19 cellular contexts compared by ENCODE assay signal in the genomic region with DNA sequence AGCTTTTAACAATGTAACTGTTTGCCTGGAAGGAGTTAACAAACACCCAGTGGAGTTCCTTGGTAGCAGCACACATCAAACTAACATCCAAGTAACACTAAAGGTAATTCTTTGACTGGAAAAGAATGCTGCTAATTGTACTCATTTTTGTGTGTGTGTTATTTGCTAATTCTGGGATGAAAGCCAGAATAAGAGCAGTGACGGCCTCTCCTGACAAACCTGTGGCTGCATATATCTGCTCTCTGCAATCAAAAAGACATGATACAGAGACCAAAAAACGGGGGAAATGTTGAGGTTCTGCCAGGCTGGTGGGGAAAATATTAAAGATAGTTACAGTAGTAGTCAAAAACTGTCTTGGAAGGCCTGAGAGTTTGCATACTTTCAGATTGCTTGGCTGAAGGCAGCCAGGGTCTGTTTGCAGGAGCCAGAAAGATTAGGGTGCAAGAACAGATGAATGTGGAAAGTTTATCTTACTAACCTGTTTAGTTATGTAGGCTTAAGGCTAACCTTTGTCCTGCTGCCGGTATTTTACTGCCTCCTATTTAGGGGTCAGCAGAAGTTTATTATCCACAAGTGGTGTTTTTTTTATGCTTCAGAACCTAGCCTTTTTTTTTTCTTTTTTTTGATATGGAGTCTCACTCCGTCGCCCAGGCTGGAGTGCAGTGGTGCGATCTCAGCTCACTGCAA.
DNase-seq lines count a peak whose midpoint lies in the region; ATAC-seq, FAIRE-seq and TF ChIP-seq lines count a peak whose summit lies in the region.
"Had no signal": no experiment of that assay in that cellular context is flagged by ENCODE, and none has a peak within 500 bp of the region (broad histone marks: within the 10 kb centered on the region; RNA-seq: fewer than 3 reads in every experiment).

No MANE protein-coding gene starts in this region.

- no peaks in the 10 kb centered on the region for H3K9me3 ChIP-seq in endothelial cell of umbilical vein (replicated peaks; ENCODE audit: control insufficient read depth, insufficient read depth, low read length)
- H3K9me3 ChIP-seq in neutrophil, result no peaks in the 10 kb centered on the region
- no peaks in the 10 kb centered on the region for H3K9me3 ChIP-seq in stomach
- H3K9me3 ChIP-seq in effector memory CD4-positive, alpha-beta T cell (ENCODE audit: control insufficient read depth, low read length), result no peaks in the 10 kb centered on the region
- H3K9me3 ChIP-seq: BLaER1 had no signal

- peaks cover 1% of the 10 kb centered on the region for H3K36me3 Mint-ChIP-seq in activated naive CD4-positive, alpha-beta T cell treated with anti-CD3 and anti-CD28 coated beads, Interleukin-2, amount 50 U/mL, for 24 hours
- no peaks in the 10 kb centered on the region for H3K36me3 Mint-ChIP-seq in activated naive CD4-positive, alpha-beta T cell treated with anti-CD3 and anti-CD28 coated beads, Interleukin-2, amount 50 U/mL, for 72 hours
- H3K36me3 Mint-ChIP-seq: CD14-positive monocyte; CD8-positive, alpha-beta T cell had no signal

- intact Hi-C loops in endothelial cell of umbilical vein (cut with micrococcal nuclease), result no loop called here
- intact Hi-C loops in stomach (cut with DNase I; ENCODE audit: low total_unique reads), result no loop called here

- no peak overlapping the region for H3K9ac ChIP-seq in endothelial cell of umbilical vein (replicated peaks; ENCODE audit: extremely low read depth, insufficient read depth, low read length)
- H3K9ac ChIP-seq: BLaER1 had no signal

- peaks cover 59% of the 10 kb centered on the region for H3K4me1 Mint-ChIP-seq in activated naive CD4-positive, alpha-beta T cell treated with anti-CD3 and anti-CD28 coated beads, Interleukin-2, amount 50 U/mL, for 24 hours
- H3K4me1 Mint-ChIP-seq: H9 had no signal

- H3K4me1 ChIP-seq in endothelial cell of umbilical vein (ENCODE audit: control insufficient read depth, extremely low read depth, insufficient read depth, low read length), result no peaks in the 10 kb centered on the region
- H3K4me1 ChIP-seq in neutrophil (ENCODE audit: control insufficient read depth in 1 of 2, insufficient read depth in 1 of 2, low read depth in 1 of 2, low read length in 1 of 2), result peaks cover 0 to 1% of the 10 kb centered on the region in 2 experiments
- H3K4me1 ChIP-seq in stomach, result peaks cover 0 to 5% (median 0%) of the 10 kb centered on the region in 4 donors
- no peaks in the 10 kb centered on the region for H3K4me1 ChIP-seq in effector memory CD4-positive, alpha-beta T cell (ENCODE audit: control insufficient read depth, insufficient read depth, low read length, poor library complexity, severe bottlenecking)
- H3K4me1 ChIP-seq: BLaER1 had no signal

- H2AFZ ChIP-seq in endothelial cell of umbilical vein (ENCODE audit: low read depth, low read length), result no peak overlapping the region

- no peak overlapping the region for H3K4me3 Mint-ChIP-seq in activated naive CD4-positive, alpha-beta T cell treated with anti-CD3 and anti-CD28 coated beads, Interleukin-2, amount 50 U/mL, for 24 hours
- H3K4me3 Mint-ChIP-seq: CD14-positive monocyte; CD8-positive, alpha-beta T cell; H9 had no signal

- TF ChIP-seq CTCF in endothelial cell of umbilical vein (IDR thresholded peaks at IDR 0.05; ENCODE audit: extremely low read depth in 1 of 2, insufficient read depth in 1 of 2, low read depth in 1 of 2, low read length in 2 of 2), result no peak
- TF ChIP-seq CTCF in neutrophil (IDR thresholded peaks at IDR 0.05), result no peak
- no peak for TF ChIP-seq CTCF in stomach (IDR thresholded peaks at IDR 0.05)

- H4K20me1 ChIP-seq in endothelial cell of umbilical vein (replicated peaks; ENCODE audit: control insufficient read depth, extremely low read depth, insufficient read depth, low read length), result no peaks in the 10 kb centered on the region
- H4K20me1 ChIP-seq: BLaER1 had no signal

- no TSS peak for BruUV-seq in endothelial cell of umbilical vein (replicated peaks; lab: Mats Ljungman, UMichigan)

- TF ChIP-seq EP300 in stomach (IDR thresholded peaks at IDR 0.05), result no peak

- DNase-seq in activated naive CD4-positive, alpha-beta T cell treated with anti-CD3 and anti-CD28 coated beads, Interleukin-2, amount 50 U/mL, for 72 hours (ENCODE audit: low spot score in 2 of 2), result no peak
- DNase-seq in endothelial cell of umbilical vein (ENCODE audit: low read depth, low spot score) (no peak), middle frontal gyrus (ENCODE audit: extremely low spot score, low spot score) (no peak), stomach (no peak)
- DNase-seq in effector memory CD4-positive, alpha-beta T cell, result no peak
- DNase-seq: 8988T; CD8-positive, alpha-beta T cell; DMS 273 treated with DMSO at 0.1 percent for 48 hours; DMS53; DND-41; EL; H9 had no signal

- H3K27ac ChIP-seq in endothelial cell of umbilical vein (ENCODE audit: insufficient read depth, low read depth, low read length) (no peak overlapping the region), neutrophil (peak overlapping the region; percentile 31), stomach (no peak overlapping the region)
- H3K27ac ChIP-seq in effector memory CD4-positive, alpha-beta T cell (ENCODE audit: insufficient read depth, low read length, poor library complexity, severe bottlenecking), result no peak overlapping the region
- H3K27ac ChIP-seq: BLaER1 had no signal

- POLR2A ChIA-PET in endothelial cell of umbilical vein (lab: Charles Lee), result no interaction called here

- H3K9me1 ChIP-seq in endothelial cell of umbilical vein (replicated peaks; ENCODE audit: control insufficient read depth, extremely low read depth, insufficient read depth, low read length), result no peaks in the 10 kb centered on the region

- no peak for TF ChIP-seq POLR2A in endothelial cell of umbilical vein (IDR thresholded peaks at IDR 0.05; ENCODE audit: low read depth, low read length)
- TF ChIP-seq POLR2A in stomach (IDR thresholded peaks at IDR 0.05), result no peak

- CTCF ChIA-PET in endothelial cell of umbilical vein (lab: Charles Lee), result no interaction called here

- no peaks in the 10 kb centered on the region for H3K79me2 ChIP-seq in endothelial cell of umbilical vein (ENCODE audit: control insufficient read depth, insufficient read depth, low read length)

- dilution Hi-C loops in endothelial cell of umbilical vein (cut with MboI; ENCODE audit: extremely low pct_ligation_motif_present, low sequenced_read_pairs), result no loop called here

- H3K9me3 Mint-ChIP-seq in activated naive CD4-positive, alpha-beta T cell treated with anti-CD3 and anti-CD28 coated beads, Interleukin-2, amount 50 U/mL, for 24 hours, result no peaks in the 10 kb centered on the region
- H3K9me3 Mint-ChIP-seq in activated naive CD4-positive, alpha-beta T cell treated with anti-CD3 and anti-CD28 coated beads, Interleukin-2, amount 50 U/mL, for 72 hours, result no peaks in the 10 kb centered on the region
- H3K9me3 Mint-ChIP-seq: CD14-positive monocyte; CD8-positive, alpha-beta T cell; H9 had no signal

- H3K4me3 ChIP-seq in endothelial cell of umbilical vein (replicated peaks in 1 of 3; ENCODE audit: insufficient read depth in 1 of 3, low read depth in 1 of 3, low read length in 3 of 3) (no peak overlapping the region), neutrophil (ENCODE audit: low read depth in 1 of 2, low read length in 1 of 2) (no peak overlapping the region), stomach (no peak overlapping the region)
- H3K4me3 ChIP-seq in effector memory CD4-positive, alpha-beta T cell (ENCODE audit: insufficient read depth, low read depth, low read length, poor library complexity, severe bottlenecking), result no peak overlapping the region
- H3K4me3 ChIP-seq: BLaER1, GM12878 had no signal

- no peaks in the 10 kb centered on the region for H3K27me3 ChIP-seq in endothelial cell of umbilical vein (ENCODE audit: control insufficient read depth in 2 of 2, insufficient read depth in 2 of 2, low read length in 2 of 2)
- H3K27me3 ChIP-seq in neutrophil, result no peaks in the 10 kb centered on the region
- no peaks in the 10 kb centered on the region for H3K27me3 ChIP-seq in stomach
- H3K27me3 ChIP-seq in effector memory CD4-positive, alpha-beta T cell (replicated peaks; ENCODE audit: control insufficient read depth, insufficient read depth, low read length, poor library complexity, severe bottlenecking), result no peaks in the 10 kb centered on the region
- H3K27me3 ChIP-seq: BLaER1 had no signal

- ATAC-seq in activated naive CD4-positive, alpha-beta T cell treated with anti-CD3 and anti-CD28 coated beads, Interleukin-2, amount 50 U/mL, for 72 hours, result no peak
- ATAC-seq: CD8-positive, alpha-beta T cell; GM12878 had no signal

- H3K4me2 ChIP-seq in endothelial cell of umbilical vein (ENCODE audit: insufficient read depth, low read length), result no peak overlapping the region
- H3K4me2 ChIP-seq: BLaER1 had no signal

- peak; percentile 52 for FAIRE-seq in endothelial cell of umbilical vein (lab: Jason Lieb, UNC)
- FAIRE-seq: GM12878, GM19239, H1 had no signal

- 28 to 48% (median 31%) methylated on average over 5 to 6 of the region's 6 CpGs; no CpG with 5 or more reads in 2 of the 5 donors for WGBS in stomach, 5 donors

- peak overlapping the region; percentile 59 for H3K27ac Mint-ChIP-seq in activated naive CD4-positive, alpha-beta T cell treated with anti-CD3 and anti-CD28 coated beads, Interleukin-2, amount 50 U/mL, for 24 hours
- no peak overlapping the region for H3K27ac Mint-ChIP-seq in activated naive CD4-positive, alpha-beta T cell treated with anti-CD3 and anti-CD28 coated beads, Interleukin-2, amount 50 U/mL, for 72 hours
- H3K27ac Mint-ChIP-seq: CD14-positive monocyte; CD8-positive, alpha-beta T cell; H9 had no signal

- H3K36me3 ChIP-seq in endothelial cell of umbilical vein (ENCODE audit: control insufficient read depth in 2 of 2, extremely low read depth in 1 of 2, insufficient read depth in 2 of 2, low read length in 2 of 2) (no peaks in the 10 kb centered on the region), neutrophil (peaks cover 3% of the 10 kb centered on the region), stomach (no peaks in the 10 kb centered on the region)
- H3K36me3 ChIP-seq in effector memory CD4-positive, alpha-beta T cell (ENCODE audit: control insufficient read depth, insufficient read depth, low read length), result no peaks in the 10 kb centered on the region
- H3K36me3 ChIP-seq: BLaER1 had no signal

- H3K27me3 Mint-ChIP-seq in activated naive CD4-positive, alpha-beta T cell treated with anti-CD3 and anti-CD28 coated beads, Interleukin-2, amount 50 U/mL, for 24 hours, result no peaks in the 10 kb centered on the region

TF ChIP-seq in endothelial cell of umbilical vein, 7 proteins besides CTCF, POLR2A, EP300 and RAD21 (continues in another document):
- TF ChIP-seq MYC (IDR thresholded peaks at IDR 0.05; ENCODE audit: low read depth, low read length) (no peak), GATA2 (IDR thresholded peaks at IDR 0.05; ENCODE audit: insufficient read depth, insufficient read length, low read depth, low read length) (no peak), JUN (IDR thresholded peaks at IDR 0.05; ENCODE audit: borderline replicate concordance, insufficient read depth, insufficient read length, low read depth) (no peak), EZH2 (IDR thresholded peaks at IDR 0.05; ENCODE audit: borderline replicate concordance, low read depth, low read length, severe bottlenecking) (no peak), FOS (IDR thresholded peaks at IDR 0.05; ENCODE audit: borderline replicate concordance, insufficient read depth, low read length) (no peak)
